31 cellular contexts compared by ENCODE assay signal in genomic region chr3:39794880-39795279, GRCh38. TPM values are rescaled to one million over a fixed set of nuclear protein-coding genes. Genes with fewer than 3 reads are reported as not detected.
"Had no signal": no experiment of that assay in that cellular context is flagged by ENCODE, and none has a peak within 500 bp of the region (broad histone marks: within the 10 kb centered on the region; RNA-seq: fewer than 3 reads in every experiment).

No MANE protein-coding gene starts in this region.

- H3K27me3 ChIP-seq: ascending aorta had no signal

- H3K27ac ChIP-seq: ascending aorta, cardiac muscle cell, VCaP had no signal

- ATAC-seq: activated CD8-positive, alpha-beta T cell treated with anti-CD3 and anti-CD28 coated beads for 36 hours; activated naive CD8-positive, alpha-beta T cell treated with anti-CD3 and anti-CD28 coated beads, Interleukin-2, amount 50 U/mL, for 24 hours had no signal

- DNase-seq: activated B cell treated with CpG ODN at 0.5 μM for 24 hours; activated CD4-positive, alpha-beta memory T cell treated with anti-CD3 and anti-CD28 coated beads for 36 hours; activated CD4-positive, alpha-beta T cell treated with anti-CD3 and anti-CD28 coated beads for 4 hours; activated CD4-positive, alpha-beta T cell treated with anti-CD3 and anti-CD28 coated beads, Interleukin-2, amount 10 ng/mL, durations not matched to agents 24 days and 14 days; activated CD4-positive, alpha-beta T cell treated with anti-CD3 and anti-CD28 coated beads, Interleukin-2, amount 50 U/mL, for 1 hour; activated CD4-positive, alpha-beta T cell treated with anti-CD3 and anti-CD28 coated beads, Interleukin-2, amount 50 U/mL, for 4 hours; activated CD4-positive, CD25-positive, alpha-beta regulatory T cell treated with anti-CD3 and anti-CD28 coated beads, Interleukin-2, amount 50 U/mL, for 72 hours; activated CD8-positive, alpha-beta memory T cell treated with anti-CD3 and anti-CD28 coated beads, Interleukin-2, amount 50 U/mL, for 4 hours; activated CD8-positive, alpha-beta T cell treated with anti-CD3 and anti-CD28 coated beads for 36 hours; activated effector memory CD4-positive, alpha-beta T cell treated with Interleukin-2 at 50 U/mL for 16 hours; activated gamma-delta T cell; activated naive CD4-positive, alpha-beta T cell treated with anti-CD3 and anti-CD28 coated beads, Interleukin-2, amount 10 ng/mL, durations not matched to agents 7 days and 5 days; activated naive CD4-positive, alpha-beta T cell treated with Interleukin-2 at 50 U/mL for 16 hours; activated naive CD8-positive, alpha-beta T cell treated with anti-CD3 and anti-CD28 coated beads, Interleukin-2, amount 10 ng/mL, durations not matched to agents 7 days and 5 days; activated naive CD8-positive, alpha-beta T cell treated with anti-CD3 and anti-CD28 coated beads, Interleukin-2, amount 50 U/mL, for 24 hours; activated T-cell treated with anti-CD3 and anti-CD28 coated beads, Interleukin-2, amount 50 U/mL, for 24 hours; activated T-cell treated with anti-CD3 and anti-CD28 coated beads, Interleukin-2, amount 50 U/mL, for 48 hours; amygdala; anterior cingulate cortex; caudate nucleus; cerebellar nuclear complex; T-helper 1 cell; T-helper 2 cell; T-helper 9 cell had no signal

- H3K36me3 ChIP-seq: ascending aorta, cardiac muscle cell had no signal

- H3K4me1 ChIP-seq: ascending aorta had no signal

- FAIRE-seq: bronchial epithelial cell, TTC549 had no signal

- H3K9me3 ChIP-seq: ascending aorta had no signal

- H3K4me3 ChIP-seq: ascending aorta, cardiac muscle cell had no signal

RNA-seq across cellular contexts. Expression of gene MYRIP, which starts 14.5 kb away (rescaled TPM):
- total RNA-seq: activated CD4-positive, alpha-beta memory T cell treated with anti-CD3 and anti-CD28 coated beads for 36 hours; activated CD4-positive, alpha-beta T cell treated with anti-CD3 and anti-CD28 coated beads, Interleukin-2, amount 10 ng/mL, durations not matched to agents 24 days and 14 days; activated CD8-positive, alpha-beta memory T cell treated with anti-CD3 and anti-CD28 coated beads for 36 hours; activated CD8-positive, alpha-beta T cell treated with anti-CD3 and anti-CD28 coated beads for 36 hours; activated naive CD8-positive, alpha-beta T cell treated with anti-CD3 and anti-CD28 coated beads, Interleukin-2, amount 10 ng/mL, durations not matched to agents 7 days and 5 days; activated T-helper 2 cell treated with anti-CD3 and anti-CD28 coated beads, Interferon-gamma antibody, Interleukin-2, Interleukin-4, amounts not matched to agents 10 μg/mL and 5 μg/mL and 100 μg/mL, durations not matched to agents 14 hours and 24 hours and 36 hours; bronchial epithelial cell had no signal
